ENCODE assay signal across 17 cellular contexts in the genomic region with DNA sequence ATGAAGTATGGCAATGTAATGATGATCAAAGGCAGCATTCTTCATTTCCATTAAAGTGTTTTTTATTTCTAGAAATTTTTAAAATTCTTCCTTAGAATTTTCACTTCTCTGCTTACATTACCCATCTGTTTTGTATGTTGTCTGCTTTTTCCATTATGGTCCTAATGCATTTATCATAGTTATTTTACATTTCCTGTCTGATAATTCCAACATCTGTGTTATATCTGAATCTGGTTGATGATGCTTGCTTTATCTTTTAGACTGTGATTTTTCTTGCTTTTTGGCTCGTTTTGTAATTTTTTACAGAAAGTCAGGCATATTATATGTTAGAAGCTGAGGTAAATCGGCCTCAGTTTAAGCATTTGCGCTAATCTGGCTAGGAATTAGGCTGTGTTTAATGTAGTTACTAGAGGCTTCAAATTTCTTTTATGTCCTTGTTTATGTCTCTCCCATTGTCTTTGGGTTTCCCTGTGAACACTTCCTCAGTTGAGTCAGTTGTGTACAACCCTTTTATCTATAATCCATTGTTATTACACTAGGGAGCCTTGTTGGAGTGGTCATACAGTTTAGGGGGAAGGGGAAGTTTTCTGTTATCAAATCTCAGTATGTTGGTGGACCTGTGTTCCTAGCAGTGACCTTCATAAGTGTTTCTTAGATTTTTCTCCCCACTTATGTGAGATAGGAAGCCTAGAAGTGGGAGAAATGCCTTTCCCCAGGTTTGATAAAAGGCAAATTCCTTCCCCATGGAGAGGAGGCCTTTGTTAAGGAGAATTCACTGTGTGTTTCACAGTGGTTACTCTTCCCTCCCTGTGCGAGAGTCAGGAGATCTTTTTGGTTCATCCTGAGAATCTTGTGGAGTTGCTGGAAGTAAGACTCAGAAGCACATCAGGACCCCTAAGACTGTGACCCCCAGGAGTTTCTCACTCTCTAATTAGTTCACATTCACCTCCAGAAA.
"Had no signal": no experiment of that assay in that cellular context is flagged by ENCODE, and none has a peak within 500 bp of the region (broad histone marks: within the 10 kb centered on the region; RNA-seq: fewer than 3 reads in every experiment).

No MANE protein-coding gene starts in this region.

- H3K27me3 Mint-ChIP-seq: activated CD4-positive, alpha-beta memory T cell treated with anti-CD3 and anti-CD28 coated beads, Interleukin-2, amount 10 ng/mL, durations not matched to agents 7 days and 5 days had no signal

- H3K9me3 Mint-ChIP-seq: activated CD4-positive, alpha-beta memory T cell treated with anti-CD3 and anti-CD28 coated beads, Interleukin-2, amount 10 ng/mL, durations not matched to agents 7 days and 5 days; activated naive CD8-positive, alpha-beta T cell treated with anti-CD3 and anti-CD28 coated beads for 36 hours; naive thymus-derived CD8-positive, alpha-beta T cell had no signal

- H3K27ac Mint-ChIP-seq: activated CD4-positive, alpha-beta memory T cell treated with anti-CD3 and anti-CD28 coated beads, Interleukin-2, amount 10 ng/mL, durations not matched to agents 7 days and 5 days; activated naive CD8-positive, alpha-beta T cell treated with anti-CD3 and anti-CD28 coated beads for 36 hours; naive thymus-derived CD8-positive, alpha-beta T cell had no signal

- H3K27ac ChIP-seq: dorsolateral prefrontal cortex, foreskin keratinocyte, psoas muscle, right lobe of liver, transverse colon had no signal

- H3K27me3 ChIP-seq: foreskin keratinocyte, right lobe of liver, transverse colon had no signal

- H3K36me3 Mint-ChIP-seq: activated naive CD8-positive, alpha-beta T cell treated with anti-CD3 and anti-CD28 coated beads for 36 hours; naive thymus-derived CD8-positive, alpha-beta T cell had no signal

- H3K4me1 Mint-ChIP-seq: activated CD4-positive, alpha-beta memory T cell treated with anti-CD3 and anti-CD28 coated beads, Interleukin-2, amount 10 ng/mL, durations not matched to agents 7 days and 5 days; activated naive CD8-positive, alpha-beta T cell treated with anti-CD3 and anti-CD28 coated beads for 36 hours; naive thymus-derived CD8-positive, alpha-beta T cell had no signal

- H3K4me3 ChIP-seq: dorsolateral prefrontal cortex, lung, mucosa of descending colon, psoas muscle, right lobe of liver, transverse colon had no signal

- ATAC-seq: foreskin keratinocyte; left cardiac atrium; mucosa of descending colon; naive thymus-derived CD8-positive, alpha-beta T cell; psoas muscle; right lobe of liver had no signal

- H3K4me1 ChIP-seq: foreskin keratinocyte, psoas muscle, right lobe of liver, transverse colon had no signal

- H3K9me3 ChIP-seq: mucosa of descending colon, psoas muscle, right lobe of liver, transverse colon had no signal

- H3K36me3 ChIP-seq: right lobe of liver, transverse colon had no signal

- H3K4me3 Mint-ChIP-seq: activated CD4-positive, alpha-beta memory T cell treated with anti-CD3 and anti-CD28 coated beads, Interleukin-2, amount 10 ng/mL, durations not matched to agents 7 days and 5 days; activated naive CD8-positive, alpha-beta T cell treated with anti-CD3 and anti-CD28 coated beads for 36 hours; naive thymus-derived CD8-positive, alpha-beta T cell had no signal

- DNase-seq: activated CD4-positive, alpha-beta memory T cell treated with anti-CD3 and anti-CD28 coated beads, Interleukin-2, amount 10 ng/mL, durations not matched to agents 7 days and 5 days; activated CD4-positive, alpha-beta T cell treated with anti-CD3 and anti-CD28 coated beads for 1 hour; activated gamma-delta T cell treated with Interleukin-2 at 50 U/mL for 16 hours; activated naive CD8-positive, alpha-beta T cell treated with anti-CD3 and anti-CD28 coated beads for 36 hours; activated T-cell treated with anti-CD3 and anti-CD28 coated beads, Interleukin-2, amount 50 U/mL, for 48 hours; dorsolateral prefrontal cortex; foreskin keratinocyte; head of caudate nucleus; left cardiac atrium; mucosa of descending colon; naive thymus-derived CD8-positive, alpha-beta T cell; psoas muscle; right lobe of liver; stimulated activated naive CD4-positive, alpha-beta T cell; substantia nigra; transverse colon had no signal
